Comparison of ENCODE assay signal across 30 cellular contexts in the genomic region with DNA sequence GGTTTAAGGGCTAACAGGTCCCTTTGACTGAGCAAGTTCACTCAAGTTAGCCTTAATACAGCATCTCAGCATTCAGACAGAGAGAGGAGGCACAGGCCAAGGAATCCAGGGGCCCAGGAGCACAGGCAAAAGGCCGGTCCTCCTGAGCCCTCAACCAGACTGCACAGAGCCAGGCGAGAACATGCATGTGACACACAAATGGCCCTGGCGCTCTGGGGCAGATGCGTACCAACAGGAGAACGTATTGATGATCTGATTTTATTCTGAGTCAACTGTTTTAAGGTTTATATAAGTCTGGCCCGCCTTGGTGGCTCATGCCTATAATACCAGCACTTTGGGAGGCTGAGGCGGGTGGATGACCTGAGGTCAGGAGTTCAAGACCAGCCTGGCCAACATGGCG. TPM values are rescaled to one million over a fixed set of nuclear protein-coding genes. Genes with fewer than 3 reads are reported as not detected.
"Had no signal": no experiment of that assay in that cellular context is flagged by ENCODE, and none has a peak within 500 bp of the region (broad histone marks: within the 10 kb centered on the region; RNA-seq: fewer than 3 reads in every experiment).

No MANE protein-coding gene starts in this region.

- H3K4me1 ChIP-seq: testis had no signal

- H3K36me3 ChIP-seq: breast epithelium, esophagus muscularis mucosa, neural progenitor cell, vagina had no signal

- H3K27me3 ChIP-seq: breast epithelium, esophagus muscularis mucosa, foreskin keratinocyte, testis, vagina had no signal

- H3K4me3 ChIP-seq: breast epithelium, esophagus muscularis mucosa, neural progenitor cell, testis, vagina had no signal

- H3K4me3 Mint-ChIP-seq: activated CD4-positive, alpha-beta memory T cell treated with anti-CD3 and anti-CD28 coated beads, Interleukin-2, amount 10 ng/mL, durations not matched to agents 7 days and 5 days; activated CD4-positive, alpha-beta T cell treated with anti-CD3 and anti-CD28 coated beads, Interleukin-2, amount 10 ng/mL, durations not matched to agents 24 days and 14 days; activated T-cell treated with anti-CD3 and anti-CD28 coated beads, Interleukin-2, amount 50 U/mL, for 24 hours; activated T-helper 17 cell treated with anti-CD3 and anti-CD28 coated beads, Interleukin-2, amount 50 U/mL, for 72 hours; central memory CD8-positive, alpha-beta T cell; natural killer cell; neural progenitor cell; T-helper 1 cell treated with Interleukin-12 subunit alpha and Interleukin-12 subunit beta and Interleukin-4 antibody, amounts not matched to agents 30 μg/mL and 1 μg/mL, for 36 hours had no signal

- ATAC-seq: activated CD4-positive, CD25-positive, alpha-beta regulatory T cell treated with anti-CD3 and anti-CD28 coated beads, Interleukin-2, amount 50 U/mL, for 24 hours; activated T-helper 17 cell treated with anti-CD3 and anti-CD28 coated beads, Interleukin-2, amount 50 U/mL, for 72 hours; foreskin keratinocyte; natural killer cell; right cardiac atrium; stimulated activated naive CD8-positive, alpha-beta T cell treated with anti-CD3 and anti-CD28 coated beads, Interleukin-15, Interleukin-2, amounts not matched to agents 100 U/mL and 50 U/mL, for 24 hours had no signal

- DNase-seq: activated CD4-positive, alpha-beta memory T cell treated with anti-CD3 and anti-CD28 coated beads, Interleukin-2, amount 10 ng/mL, durations not matched to agents 7 days and 5 days; activated CD4-positive, alpha-beta T cell treated with anti-CD3 and anti-CD28 coated beads, Interleukin-2, amount 10 ng/mL, durations not matched to agents 24 days and 14 days; activated CD8-positive, alpha-beta memory T cell treated with anti-CD3 and anti-CD28 coated beads, Interleukin-2, amount 50 U/mL, for 48 hours; activated gamma-delta T cell treated with Interleukin-2 at 50 U/mL for 16 hours; activated naive CD4-positive, alpha-beta T cell treated with anti-CD3 and anti-CD28 coated beads, Interleukin-2, amount 50 U/mL, for 16 hours; activated T-cell treated with anti-CD3 and anti-CD28 coated beads, Interleukin-2, amount 50 U/mL, for 24 hours; amniotic stem cell; dermis blood vessel endothelial cell; effector CD4-positive, alpha-beta T cell; foreskin keratinocyte; natural killer cell; stimulated activated CD4-positive, alpha-beta T cell treated with anti-CD3 and anti-CD28 coated beads, Interleukin-12 subunit alpha, Interleukin-12 subunit beta, amount 100 ng/mL, for 4 hours; stimulated activated CD4-positive, alpha-beta T cell treated with anti-CD3 and anti-CD28 coated beads, Interleukin-4, amount 100 ng/mL, for 1 hour; stimulated activated naive CD8-positive, alpha-beta T cell treated with anti-CD3 and anti-CD28 coated beads, Interleukin-15, Interleukin-2, amounts not matched to agents 100 U/mL and 50 U/mL, for 24 hours; SW 1271; T-helper 9 cell; testis; trophoblast cell had no signal

- H3K27ac ChIP-seq: breast epithelium, esophagus muscularis mucosa, neural progenitor cell, testis, vagina, VCaP had no signal

- H3K9me3 ChIP-seq: breast epithelium, esophagus muscularis mucosa, testis, vagina had no signal

- H3K27me3 Mint-ChIP-seq: activated T-cell treated with anti-CD3 and anti-CD28 coated beads, Interleukin-2, amount 50 U/mL, for 24 hours; central memory CD8-positive, alpha-beta T cell had no signal

- H3K36me3 Mint-ChIP-seq: natural killer cell, neural progenitor cell had no signal

- FAIRE-seq: colon, TTC549 had no signal

- H3K27ac Mint-ChIP-seq: activated CD4-positive, alpha-beta memory T cell treated with anti-CD3 and anti-CD28 coated beads, Interleukin-2, amount 10 ng/mL, durations not matched to agents 7 days and 5 days; activated CD4-positive, alpha-beta T cell treated with anti-CD3 and anti-CD28 coated beads, Interleukin-2, amount 10 ng/mL, durations not matched to agents 24 days and 14 days; activated T-cell treated with anti-CD3 and anti-CD28 coated beads, Interleukin-2, amount 50 U/mL, for 24 hours; activated T-helper 17 cell treated with anti-CD3 and anti-CD28 coated beads, Interleukin-2, amount 50 U/mL, for 72 hours; natural killer cell; neural progenitor cell; T-helper 1 cell treated with Interleukin-12 subunit alpha and Interleukin-12 subunit beta and Interleukin-4 antibody, amounts not matched to agents 30 μg/mL and 1 μg/mL, for 36 hours had no signal

- H3K9me3 Mint-ChIP-seq: activated CD4-positive, alpha-beta memory T cell treated with anti-CD3 and anti-CD28 coated beads, Interleukin-2, amount 10 ng/mL, durations not matched to agents 7 days and 5 days; activated CD4-positive, alpha-beta T cell treated with anti-CD3 and anti-CD28 coated beads, Interleukin-2, amount 10 ng/mL, durations not matched to agents 24 days and 14 days; activated T-cell treated with anti-CD3 and anti-CD28 coated beads, Interleukin-2, amount 50 U/mL, for 24 hours; activated T-helper 17 cell treated with anti-CD3 and anti-CD28 coated beads, Interleukin-2, amount 50 U/mL, for 72 hours; central memory CD8-positive, alpha-beta T cell; natural killer cell; neural progenitor cell; T-helper 1 cell treated with Interleukin-12 subunit alpha and Interleukin-12 subunit beta and Interleukin-4 antibody, amounts not matched to agents 30 μg/mL and 1 μg/mL, for 36 hours had no signal

- H3K4me1 Mint-ChIP-seq: activated CD4-positive, alpha-beta memory T cell treated with anti-CD3 and anti-CD28 coated beads, Interleukin-2, amount 10 ng/mL, durations not matched to agents 7 days and 5 days; activated CD4-positive, alpha-beta T cell treated with anti-CD3 and anti-CD28 coated beads, Interleukin-2, amount 10 ng/mL, durations not matched to agents 24 days and 14 days; activated T-helper 17 cell treated with anti-CD3 and anti-CD28 coated beads, Interleukin-2, amount 50 U/mL, for 72 hours; central memory CD8-positive, alpha-beta T cell; natural killer cell had no signal

RNA-seq across cellular contexts. Expression of a gene that starts 34.9 kb away (rescaled TPM):
- total RNA-seq: activated CD4-positive, alpha-beta memory T cell treated with anti-CD3 and anti-CD28 coated beads, Interleukin-2, amount 10 ng/mL, durations not matched to agents 7 days and 5 days; activated CD4-positive, alpha-beta T cell treated with anti-CD3 and anti-CD28 coated beads, Interleukin-2, amount 10 ng/mL, durations not matched to agents 24 days and 14 days; activated T-helper 17 cell treated with anti-CD3 and anti-CD28 coated beads, Interleukin-2, amount 50 U/mL, for 72 hours had no signal
